ENCODE assay signal across 20 cellular contexts in the genomic region with DNA sequence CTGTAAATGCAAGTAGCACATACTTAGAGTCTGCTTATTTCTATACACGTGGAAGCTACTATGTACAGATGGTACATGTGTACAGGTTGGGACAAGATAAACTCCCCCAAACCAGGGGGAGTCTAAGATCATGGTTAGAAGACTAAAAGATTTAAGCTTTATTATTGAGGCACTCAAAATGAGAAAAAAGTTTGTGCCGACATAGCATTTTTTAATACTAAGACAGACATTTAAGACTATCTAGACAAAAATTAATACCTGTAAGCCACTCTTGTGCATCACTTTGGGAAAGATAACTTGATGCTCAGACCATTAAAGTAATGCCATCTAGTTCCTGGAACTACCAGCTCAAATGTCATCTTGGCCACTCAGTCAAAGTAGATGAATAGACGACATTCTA.
DNase-seq lines count a peak whose midpoint lies in the region; ATAC-seq, FAIRE-seq and TF ChIP-seq lines count a peak whose summit lies in the region.
"Had no signal": no experiment of that assay in that cellular context is flagged by ENCODE, and none has a peak within 500 bp of the region (broad histone marks: within the 10 kb centered on the region; RNA-seq: fewer than 3 reads in every experiment).

No MANE protein-coding gene starts in this region.

- ATAC-seq in A549 (no peak), K562 (no peak), lower lobe of right lung (no peak), GM19023 (IDR thresholded peaks at IDR 0.05; ENCODE audit: unreplicated experiment) (no peak), HG03135 (IDR thresholded peaks at IDR 0.05; ENCODE audit: unreplicated experiment) (no peak)
- ATAC-seq: CD8-positive, alpha-beta T cell had no signal

- H3K9me1 ChIP-seq in K562 (ENCODE audit: control insufficient read depth, insufficient read depth, low read length), result no peaks in the 10 kb centered on the region

- intact Hi-C loops in K562 (cut with micrococcal nuclease) (no loop called here), lower lobe of right lung (cut with DNase I) (no loop called here)

- BruUV-seq in K562 (replicated peaks; lab: Mats Ljungman, UMichigan), result no TSS peak

- H3K4me3 ChIP-seq in A549, result no peak overlapping the region
- H3K4me3 ChIP-seq in K562, result no peak overlapping the region
- H3K4me3 ChIP-seq in lower lobe of right lung, result no peak overlapping the region
- H3K4me3 ChIP-seq: BLaER1 treated with 17β-estradiol and CSF1 and Interleukin-3, amounts not matched to agents 10 nM and 100 nM had no signal

- H3K27me3 ChIP-seq in K562 (ENCODE audit: control insufficient read depth in 2 of 2, insufficient read depth in 2 of 2, low read length in 2 of 2) (no peaks in the 10 kb centered on the region), lower lobe of right lung (ENCODE audit: low read depth) (no peaks in the 10 kb centered on the region)
- H3K27me3 ChIP-seq: BLaER1 treated with 17β-estradiol and CSF1 and Interleukin-3, amounts not matched to agents 10 nM and 100 nM had no signal

- FAIRE-seq in A549 (lab: Jason Lieb, UNC), result no peak
- peak; percentile 4 for FAIRE-seq in HTR-8/SVneo (lab: Jason Lieb, UNC)
- FAIRE-seq in K562 (lab: Jason Lieb, UNC), result no peak
- FAIRE-seq: A204.1, D721Med, G401.6, GM12891 had no signal

- H3K4me1 ChIP-seq in A549, result no peaks in the 10 kb centered on the region
- no peaks in the 10 kb centered on the region for H3K4me1 ChIP-seq in K562 (replicated peaks in 1 of 2; ENCODE audit: control insufficient read depth in 2 of 2, insufficient read depth in 2 of 2, low read length in 2 of 2)
- H3K4me1 ChIP-seq in lower lobe of right lung, result no peaks in the 10 kb centered on the region
- H3K4me1 ChIP-seq: BLaER1 treated with 17β-estradiol and CSF1 and Interleukin-3, amounts not matched to agents 10 nM and 100 nM; Caco-2 had no signal

- H2AFZ ChIP-seq in K562 (ENCODE audit: low read depth, low read length), result no peak overlapping the region

- TF ChIP-seq CTCF in A549 (IDR thresholded peaks at IDR 0.05) (no peak), K562 (IDR thresholded peaks at IDR 0.05 in 2 of 3, conservative IDR thresholded peaks at IDR 0.05 in 1 of 3; ENCODE audit: insufficient read depth in 2 of 3, low read depth in 1 of 3, low read length in 3 of 3) (no peak), lower lobe of right lung (IDR thresholded peaks at IDR 0.05) (no peak)

- no peaks in the 10 kb centered on the region for H3K9me3 ChIP-seq in A549
- H3K9me3 ChIP-seq in K562 (replicated peaks; ENCODE audit: control insufficient read depth, insufficient read depth, low read depth, low read length), result no peaks in the 10 kb centered on the region
- no peaks in the 10 kb centered on the region for H3K9me3 ChIP-seq in lower lobe of right lung
- H3K9me3 ChIP-seq: BLaER1 treated with 17β-estradiol and CSF1 and Interleukin-3, amounts not matched to agents 10 nM and 100 nM; Caco-2 had no signal

- 91% methylated on average over 3 of the region's 3 CpGs for WGBS in A549 (ENCODE audit: missing lambda C conversion rate)
- 80% methylated on average over 3 of the region's 3 CpGs for WGBS in K562 (ENCODE audit: insufficient coverage, low coverage, missing lambda C conversion rate)

- TF ChIP-seq RAD21 in A549 (conservative IDR thresholded peaks at IDR 0.05 in 1 of 2, IDR thresholded peaks at IDR 0.05 in 1 of 2) (no peak), K562 (CRISPR knock-in tag; conservative IDR thresholded peaks at IDR 0.05 in 1 of 2, IDR thresholded peaks at IDR 0.05 in 1 of 2) (no peak)

- CTCF ChIA-PET in A549 (lab: Yijun Ruan, JAX) (no interaction called here), K562 (lab: Yijun Ruan, JAX; ENCODE audit: low intra/inter-chr PET ratio) (no interaction called here)

- no peaks in the 10 kb centered on the region for H3K79me2 ChIP-seq in K562 (ENCODE audit: control insufficient read depth, insufficient read depth, low read length)

- H4K20me1 ChIP-seq in K562 (replicated peaks; ENCODE audit: control insufficient read depth, insufficient read depth, low read length), result no peaks in the 10 kb centered on the region
- H4K20me1 ChIP-seq: BLaER1 treated with 17β-estradiol and CSF1 and Interleukin-3, amounts not matched to agents 10 nM and 100 nM had no signal

- H3K9ac ChIP-seq in K562 (ENCODE audit: insufficient read depth in 1 of 2, low read depth in 2 of 2, low read length in 2 of 2), result no peak overlapping the region
- H3K9ac ChIP-seq: BLaER1 treated with 17β-estradiol and CSF1 and Interleukin-3, amounts not matched to agents 10 nM and 100 nM had no signal

- TF ChIP-seq EP300 in A549 (IDR thresholded peaks at IDR 0.05), result no peak
- TF ChIP-seq EP300 in K562 (IDR thresholded peaks at IDR 0.05; ENCODE audit: low read length), result no peak

- H3K4me2 ChIP-seq in A549, result no peak overlapping the region
- H3K4me2 ChIP-seq in K562 (ENCODE audit: insufficient read depth, low read length), result no peak overlapping the region
- H3K4me2 ChIP-seq: BLaER1 treated with 17β-estradiol and CSF1 and Interleukin-3, amounts not matched to agents 10 nM and 100 nM had no signal

- H3K36me3 ChIP-seq in K562 (ENCODE audit: control insufficient read depth, insufficient read depth, low read length), result no peaks in the 10 kb centered on the region; the same call in 2 of the 3 replicates
- no peaks in the 10 kb centered on the region for H3K36me3 ChIP-seq in lower lobe of right lung

- TF ChIP-seq POLR2A in A549 (IDR thresholded peaks at IDR 0.05; ENCODE audit: low read length) (no peak), K562 (conservative IDR thresholded peaks at IDR 0.05) (no peak)

- DNase-seq in A549 (ENCODE audit: low read depth in 1 of 2, low spot score in 1 of 2), result no peak
- DNase-seq in HTR-8/SVneo (ENCODE audit: insufficient read length, low spot score), result no peak
- DNase-seq in K562 (ENCODE audit: extremely low read depth in 1 of 4, low spot score in 3 of 4), result no peak
- no peak for DNase-seq in lower lobe of right lung
- DNase-seq: 8988T; AML-193; Caco-2; Calu3; CD4-positive, alpha-beta T cell; CD8-positive, alpha-beta T cell; DMS79 treated with DMSO at 0.1 percent for 48 hours; GF-D8 had no signal

- no peak overlapping the region for H3K27ac ChIP-seq in A549
- no peak overlapping the region for H3K27ac ChIP-seq in K562 (ENCODE audit: extremely low read depth, low read depth, low read length)
- no peak overlapping the region for H3K27ac ChIP-seq in lower lobe of right lung
- H3K27ac ChIP-seq: BLaER1 treated with 17β-estradiol and CSF1 and Interleukin-3, amounts not matched to agents 10 nM and 100 nM; C4-2B had no signal

- in situ Hi-C loops in K562 (cut with MboI), result no loop called here

- POLR2A ChIA-PET in A549 (lab: Yijun Ruan, JAX) (no interaction called here), K562 (lab: Yijun Ruan, JAX) (interaction anchor here (0.6 to 1.2 kb wide), 2 partner anchors 9 to 255 kb away, joined by 3 read pairs; no protein-coding TSS in a partner anchor)

TF ChIP-seq in A549, 52 proteins besides CTCF, POLR2A, EP300 and RAD21:
- TF ChIP-seq MAFK (IDR thresholded peaks at IDR 0.05; ENCODE audit: partially characterized antibody), result peak; percentile 96
- TF ChIP-seq, protein P1, sequence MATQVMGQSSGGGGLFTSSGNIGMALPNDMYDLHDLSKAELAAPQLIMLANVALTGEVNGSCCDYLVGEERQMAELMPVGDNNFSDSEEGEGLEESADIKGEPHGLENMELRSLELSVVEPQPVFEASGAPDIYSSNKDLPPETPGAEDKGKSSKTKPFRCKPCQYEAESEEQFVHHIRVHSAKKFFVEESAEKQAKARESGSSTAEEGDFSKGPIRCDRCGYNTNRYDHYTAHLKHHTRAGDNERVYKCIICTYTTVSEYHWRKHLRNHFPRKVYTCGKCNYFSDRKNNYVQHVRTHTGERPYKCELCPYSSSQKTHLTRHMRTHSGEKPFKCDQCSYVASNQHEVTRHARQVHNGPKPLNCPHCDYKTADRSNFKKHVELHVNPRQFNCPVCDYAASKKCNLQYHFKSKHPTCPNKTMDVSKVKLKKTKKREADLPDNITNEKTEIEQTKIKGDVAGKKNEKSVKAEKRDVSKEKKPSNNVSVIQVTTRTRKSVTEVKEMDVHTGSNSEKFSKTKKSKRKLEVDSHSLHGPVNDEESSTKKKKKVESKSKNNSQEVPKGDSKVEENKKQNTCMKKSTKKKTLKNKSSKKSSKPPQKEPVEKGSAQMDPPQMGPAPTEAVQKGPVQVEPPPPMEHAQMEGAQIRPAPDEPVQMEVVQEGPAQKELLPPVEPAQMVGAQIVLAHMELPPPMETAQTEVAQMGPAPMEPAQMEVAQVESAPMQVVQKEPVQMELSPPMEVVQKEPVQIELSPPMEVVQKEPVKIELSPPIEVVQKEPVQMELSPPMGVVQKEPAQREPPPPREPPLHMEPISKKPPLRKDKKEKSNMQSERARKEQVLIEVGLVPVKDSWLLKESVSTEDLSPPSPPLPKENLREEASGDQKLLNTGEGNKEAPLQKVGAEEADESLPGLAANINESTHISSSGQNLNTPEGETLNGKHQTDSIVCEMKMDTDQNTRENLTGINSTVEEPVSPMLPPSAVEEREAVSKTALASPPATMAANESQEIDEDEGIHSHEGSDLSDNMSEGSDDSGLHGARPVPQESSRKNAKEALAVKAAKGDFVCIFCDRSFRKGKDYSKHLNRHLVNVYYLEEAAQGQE (IDR thresholded peaks at IDR 0.05), result no peak

TF ChIP-seq in K562, 482 proteins besides CTCF, POLR2A, EP300 and RAD21 (continues in another document):
- TF ChIP-seq MAFG (tag; conservative IDR thresholded peaks at IDR 0.05) (peak; percentile 71), MAFK (IDR thresholded peaks at IDR 0.05; ENCODE audit: low read length) (peak; percentile 90), C11orf30 (IDR thresholded peaks at IDR 0.05; ENCODE audit: low read depth) (peak; percentile 82), MAFF (IDR thresholded peaks at IDR 0.05; ENCODE audit: low read length) (peak; percentile 87), ZNF316 (IDR thresholded peaks at IDR 0.05) (peak; percentile 89)
